ENCODE assay signal across 8 cellular contexts in the genomic region with DNA sequence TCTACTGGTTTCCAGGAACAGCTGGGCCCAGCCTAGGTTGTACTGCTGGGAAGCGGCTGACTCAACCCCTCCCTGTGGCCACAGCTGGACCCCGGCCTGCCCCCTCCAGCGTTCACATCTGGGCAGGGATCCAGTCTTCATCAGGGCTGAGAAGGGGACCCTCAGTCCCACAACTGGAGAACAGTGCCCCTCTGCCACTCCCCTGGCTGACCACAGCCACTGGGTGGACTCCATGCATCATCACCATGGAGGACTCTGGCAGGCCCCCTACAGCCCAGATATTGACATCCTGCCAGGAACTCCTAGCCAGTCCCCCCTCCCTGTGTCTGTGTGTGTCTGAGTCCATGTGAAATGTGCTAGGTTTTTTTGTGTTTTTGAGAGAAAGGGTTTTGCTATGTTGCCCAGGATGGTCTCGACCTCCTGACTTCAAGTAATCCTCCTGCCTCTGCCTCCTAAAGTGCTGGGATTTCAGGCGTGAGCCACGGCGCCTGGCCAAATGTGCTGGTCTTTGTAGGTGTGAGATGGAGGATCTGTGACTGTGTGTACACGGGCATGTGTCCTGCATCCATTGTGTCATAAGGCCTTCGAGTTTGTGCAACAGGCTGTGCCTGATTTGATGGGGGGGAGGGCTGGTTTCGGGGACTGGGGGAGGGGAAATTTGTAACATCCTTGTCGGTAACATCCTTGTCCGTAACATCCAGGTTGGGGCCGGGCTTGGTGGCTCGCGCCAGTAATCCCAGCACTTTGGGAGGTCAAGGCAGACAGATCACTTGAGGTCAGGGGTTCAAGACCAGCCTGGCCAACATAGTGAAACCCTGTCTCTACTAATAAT. TPM values are rescaled to one million over a fixed set of nuclear protein-coding genes. Genes with fewer than 3 reads are reported as not detected.
DNase-seq lines count a peak whose midpoint lies in the region; ATAC-seq and TF ChIP-seq lines count a peak whose summit lies in the region.

No MANE protein-coding gene starts in this region.

- peaks cover 65% of the 10 kb centered on the region for H3F3A ChIP-seq in PC-9 (ENCODE audit: insufficient read depth, low read depth)

- POLR2A ChIA-PET in PC-9 (lab: Charles Lee; ENCODE audit: unreplicated experiment) = interaction anchor here (1.7 to 2.5 kb wide), 2 partner anchors 9 to 13 kb away, joined by 18 to 59 read pairs; partner anchors contain the start of gene JUNB

- no TSS peak for BruUV-seq in PC-9 (replicated peaks; lab: Mats Ljungman, UMichigan)

- H3K9me2 ChIP-seq in PC-9 (ENCODE audit: insufficient read depth) = no peaks in the 10 kb centered on the region

- intact Hi-C loops in activated naive CD4-positive, alpha-beta T cell treated with anti-CD3 and anti-CD28 coated beads for 36 hours (cut with micrococcal nuclease) = no loop called here
- intact Hi-C loops in PC-9 (cut with micrococcal nuclease; ENCODE audit: unreplicated experiment) = loop anchor here (5.0 kb wide), 1 partner anchor 373 kb away; the partner anchor contains the start of genes IER2 and STX10

- peaks cover 35% of the 10 kb centered on the region for H3K4me1 Mint-ChIP-seq in activated naive CD4-positive, alpha-beta T cell treated with anti-CD3 and anti-CD28 coated beads for 36 hours (ENCODE audit: low read depth)
- peaks cover 37% of the 10 kb centered on the region for H3K4me1 Mint-ChIP-seq in chondrocyte (ENCODE audit: low read depth)

- H3K27ac Mint-ChIP-seq in activated naive CD4-positive, alpha-beta T cell treated with anti-CD3 and anti-CD28 coated beads for 36 hours = peak overlapping the region; percentile 82
- H3K27ac Mint-ChIP-seq in chondrocyte (ENCODE audit: unreplicated experiment) = peak overlapping the region; percentile 98

- no peak for TF ChIP-seq POLR2A in upper lobe of left lung (IDR thresholded peaks at IDR 0.05)

- ATAC-seq in upper lobe of left lung (ENCODE audit: low FRiP score in 2 of 2) (peak in 1 of 2 donors; percentile 26), HG03432 (IDR thresholded peaks at IDR 0.05; ENCODE audit: unreplicated experiment) (no peak)

- H3K79me2 ChIP-seq in PC-9 (ENCODE audit: low read depth) = peaks cover 34% of the 10 kb centered on the region

- H2AFZ ChIP-seq in PC-9 = no peak overlapping the region

- peaks cover 56% of the 10 kb centered on the region for H3K4me1 ChIP-seq in PC-9 (replicated peaks; ENCODE audit: insufficient read depth)
- H3K4me1 ChIP-seq in upper lobe of left lung = peaks cover 57 to 79% (median 61%) of the 10 kb centered on the region in 4 donors

- DNase-seq in activated naive CD4-positive, alpha-beta T cell treated with anti-CD3 and anti-CD28 coated beads for 36 hours = peak; percentile 23
- no peak for DNase-seq in activated naive CD4-positive, alpha-beta T cell treated with anti-CD3 and anti-CD28 coated beads, Interleukin-2, amount 50 U/mL, for 16 hours
- DNase-seq in PC-9 (peak; percentile 25 to 33), chondrocyte (ENCODE audit: low spot score) (no peak), medulla oblongata (ENCODE audit: extremely low spot score) (peak; percentile 46), upper lobe of left lung (peak; percentile 62 to 80), T-helper 9 cell (no peak)

- CTCF ChIA-PET in activated naive CD4-positive, alpha-beta T cell treated with anti-CD3 and anti-CD28 coated beads for 36 hours (lab: Charles Lee) = interaction anchor here (3.7 to 8.8 kb wide), 4 partner anchors 8 to 68 kb away, joined by 18 to 303 read pairs (median 70); partner anchors contain the start of genes JUNB, PRDX2 and THSD8
- CTCF ChIA-PET in PC-9 (lab: Charles Lee) = interaction anchor here (1.5 to 2.2 kb wide), 2 partner anchors 13 to 22 kb away, joined by 3 to 11 read pairs; partner anchors contain the start of gene JUNB

- H3K27me3 ChIP-seq in PC-9 (ENCODE audit: insufficient read depth, low read depth) (no peaks in the 10 kb centered on the region), upper lobe of left lung (no peaks in the 10 kb centered on the region)

- H3K4me3 ChIP-seq in PC-9 = peak overlapping the region; percentile 59
- peak overlapping the region in 2 of 4 donors; percentile 62 to 66 for H3K4me3 ChIP-seq in upper lobe of left lung

- H3K9me3 ChIP-seq in PC-9 (ENCODE audit: insufficient read depth, low read depth) (no peaks in the 10 kb centered on the region), upper lobe of left lung (no peaks in the 10 kb centered on the region)

- no peaks in the 10 kb centered on the region for H3K27me3 Mint-ChIP-seq in activated naive CD4-positive, alpha-beta T cell treated with anti-CD3 and anti-CD28 coated beads for 36 hours (ENCODE audit: low read depth)
- no peaks in the 10 kb centered on the region for H3K27me3 Mint-ChIP-seq in chondrocyte (ENCODE audit: low read depth)

- peak overlapping the region; percentile 78 for H3K4me2 ChIP-seq in PC-9

- H4K20me1 ChIP-seq in PC-9 (ENCODE audit: insufficient read depth) = no peaks in the 10 kb centered on the region

- H3K4me3 Mint-ChIP-seq in activated naive CD4-positive, alpha-beta T cell treated with anti-CD3 and anti-CD28 coated beads for 36 hours = peak overlapping the region; percentile 72
- H3K4me3 Mint-ChIP-seq in chondrocyte (ENCODE audit: unreplicated experiment) = peak overlapping the region; percentile 87

- peak in 3 of 4 donors; percentile 46 to 84 (median 63) for TF ChIP-seq EP300 in upper lobe of left lung (IDR thresholded peaks at IDR 0.05)

- H3K36me3 Mint-ChIP-seq in activated naive CD4-positive, alpha-beta T cell treated with anti-CD3 and anti-CD28 coated beads for 36 hours (ENCODE audit: low read depth) = no peaks in the 10 kb centered on the region
- H3K36me3 Mint-ChIP-seq in chondrocyte (ENCODE audit: low read depth) = no peaks in the 10 kb centered on the region

- TF ChIP-seq CTCF in PC-9 (conservative IDR thresholded peaks at IDR 0.05) (no peak), chondrocyte (IDR thresholded peaks at IDR 0.05) (peak; percentile 38), upper lobe of left lung (IDR thresholded peaks at IDR 0.05) (no peak)

- H3K27ac ChIP-seq in PC-9 (peak overlapping the region; percentile 51), upper lobe of left lung (peak overlapping the region; percentile 93 to 99 (median 97))

- H3K36me3 ChIP-seq in PC-9 (ENCODE audit: low read depth) (no peaks in the 10 kb centered on the region), upper lobe of left lung (no peaks in the 10 kb centered on the region)

- WGBS in upper lobe of left lung, 2 donors = 60 to 67% methylated on average over 13 to 15 of the region's 15 CpGs

- no peaks in the 10 kb centered on the region for H3K9me3 Mint-ChIP-seq in activated naive CD4-positive, alpha-beta T cell treated with anti-CD3 and anti-CD28 coated beads for 36 hours
- H3K9me3 Mint-ChIP-seq in chondrocyte (ENCODE audit: low read depth) = no peaks in the 10 kb centered on the region

RNA-seq across cellular contexts. Expression of gene HOOK2, which starts 4.0 kb away (rescaled TPM):
- 10 to 100 TPM; 14.0 to 14.9 TPM for total RNA-seq in activated naive CD4-positive, alpha-beta T cell treated with anti-CD3 and anti-CD28 coated beads for 36 hours
- total RNA-seq in PC-9 (2021) (109 and 127 TPM in 2 replicates), chondrocyte (26.8 to 34.0 TPM (median 30.5 TPM) in 3 replicates), upper lobe of left lung (100 to 1,000 TPM in 2 of 6 donors, 10 to 100 TPM in 4; 48.9 to 367 (median 79.6) TPM)

RNA-seq across cellular contexts. Expression of gene JUNB, which starts 11.9 kb away (rescaled TPM):
- 100 to 1,000 TPM; 292 to 296 TPM for total RNA-seq in activated naive CD4-positive, alpha-beta T cell treated with anti-CD3 and anti-CD28 coated beads for 36 hours
- total RNA-seq in PC-9 (2021) = 70.7 and 87.0 TPM in 2 replicates
- total RNA-seq in chondrocyte = 99.0 to 129 TPM (median 122 TPM) in 3 replicates
- total RNA-seq in upper lobe of left lung = 100 to 1,000 TPM; 127 to 422 (median 354) TPM

RNA-seq across cellular contexts. Expression of gene PRDX2, which starts 22.2 kb away (rescaled TPM):
- total RNA-seq in activated naive CD4-positive, alpha-beta T cell treated with anti-CD3 and anti-CD28 coated beads for 36 hours = 100 to 1,000 TPM; 237 to 249 TPM
- total RNA-seq in PC-9 (2021) = 268 and 271 TPM in 2 replicates
- 184 to 211 TPM (median 190 TPM) in 3 replicates for total RNA-seq in chondrocyte
- total RNA-seq in upper lobe of left lung = 100 to 1,000 TPM in 4 of 6 donors, 10 to 100 TPM in 2; 57.6 to 173 (median 123) TPM

RNA-seq across cellular contexts. Expression of gene THSD8, which starts 22.5 kb away (rescaled TPM):
- 10 to 100 TPM; 41.4 to 43.2 TPM for total RNA-seq in activated naive CD4-positive, alpha-beta T cell treated with anti-CD3 and anti-CD28 coated beads for 36 hours
- total RNA-seq in PC-9 (2021) (28.8 and 30.0 TPM in 2 replicates), chondrocyte (3.6 to 5.4 TPM (median 4.5 TPM) in 3 replicates), upper lobe of left lung (1 to 10 TPM in 2 of 6 donors, not detected in 4; 4.6 to 6.0 TPM)

RNA-seq across cellular contexts. Expression of gene RNASEH2A, which starts 27.0 kb away (rescaled TPM):
- total RNA-seq in activated naive CD4-positive, alpha-beta T cell treated with anti-CD3 and anti-CD28 coated beads for 36 hours = 10 to 100 TPM; 54.8 to 55.6 TPM
- 38.6 and 60.4 TPM in 2 replicates for total RNA-seq in PC-9 (2021)
- 9.9 to 22.8 TPM (median 11.9 TPM) in 3 replicates for total RNA-seq in chondrocyte
- 1 to 10 TPM; 4.2 to 7.6 (median 5.6) TPM for total RNA-seq in upper lobe of left lung

Comparison
In these comparisons a context has a peak if more than half of its experiments do, and no peak if none do; other contexts are left out.
1. DNase-seq: peak in activated naive CD4-positive, alpha-beta T cell treated with anti-CD3 and anti-CD28 coated beads for 36 hours (single experiment), PC-9 (2 of 2), medulla oblongata (single experiment) and upper lobe of left lung (2 of 2); none in activated naive CD4-positive, alpha-beta T cell treated with anti-CD3 and anti-CD28 coated beads, Interleukin-2, amount 50 U/mL, for 16 hours (single experiment), chondrocyte (single experiment) and T-helper 9 cell (single experiment).